22 cellular contexts compared by ENCODE assay signal in the genomic region with DNA sequence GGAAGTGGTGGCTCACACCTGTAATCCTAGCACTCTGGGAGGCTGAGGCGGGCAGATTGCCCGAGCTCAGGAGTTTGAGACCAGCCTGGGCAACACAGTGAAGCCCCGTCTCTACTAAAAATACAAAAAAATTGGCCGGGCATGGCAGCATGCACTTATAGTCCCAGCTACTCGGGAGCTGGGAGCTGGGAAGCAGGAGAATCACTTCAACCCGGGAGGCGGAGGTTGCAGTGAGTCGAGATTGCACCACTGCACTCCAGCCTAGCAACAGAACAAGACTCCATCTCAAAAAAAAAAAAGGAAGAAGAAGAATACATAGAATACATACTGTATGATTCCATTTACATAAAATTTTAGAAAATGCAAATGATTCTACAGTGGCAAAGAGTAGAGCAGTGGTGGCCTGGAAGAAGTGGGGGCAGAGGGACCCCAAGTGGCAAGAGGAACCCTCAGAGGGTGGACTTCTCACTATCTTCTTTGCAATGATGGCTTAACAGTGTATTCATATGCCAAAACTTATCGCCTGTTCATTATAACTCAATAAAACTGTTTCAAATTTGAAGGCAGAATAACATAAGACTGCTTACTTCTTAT. TPM values are rescaled to one million over a fixed set of nuclear protein-coding genes. Genes with fewer than 3 reads are reported as not detected.
DNase-seq lines count a peak whose midpoint lies in the region; ATAC-seq and TF ChIP-seq lines count a peak whose summit lies in the region.
"Had no signal": no experiment of that assay in that cellular context is flagged by ENCODE, and none has a peak within 500 bp of the region (broad histone marks: within the 10 kb centered on the region; RNA-seq: fewer than 3 reads in every experiment).

No MANE protein-coding gene starts in this region.

- H3K4me3 Mint-ChIP-seq in CD14-positive monocyte = peak overlapping the region in 1 of 2 donors; percentile 60
- H3K4me3 Mint-ChIP-seq: activated CD4-positive, alpha-beta memory T cell treated with anti-CD3 and anti-CD28 coated beads for 36 hours; nephron; T-helper 1 cell treated with Interleukin-12 subunit alpha and Interleukin-12 subunit beta and Interleukin-4 antibody, amounts not matched to agents 30 μg/mL and 1 μg/mL, for 36 hours had no signal

- no peak for DNase-seq in CD14-positive monocyte (ENCODE audit: low spot score)
- no peak for DNase-seq in left lung
- DNase-seq in sigmoid colon = peak; percentile 64
- no peak for DNase-seq in KBM-7
- no peak for DNase-seq in iPS-NIHi7 (ENCODE audit: extremely low spot score)
- DNase-seq in DMS79 treated with DMSO at 0.1 percent for 48 hours (lab: John Stamatoyannopoulos, UW) = no peak
- DNase-seq: activated CD4-positive, alpha-beta memory T cell treated with anti-CD3 and anti-CD28 coated beads for 36 hours; activated naive CD4-positive, alpha-beta T cell treated with Interleukin-2 at 50 U/mL for 16 hours; activated T-cell treated with anti-CD3 and anti-CD28 coated beads, Interleukin-2, amount 50 U/mL, for 1 hour; islet precursor cell; NCI-H1436; NCI-H2171 treated with DMSO at 0.1 percent for 48 hours; OCI-M1; small intestine; substantia nigra; WERI-Rb-1 had no signal

- H3K4me1 ChIP-seq in left lung (peaks cover 59 to 92% of the 10 kb centered on the region in 2 donors), sigmoid colon (peaks cover 0 to 90% (median 76%) of the 10 kb centered on the region in 4 donors)

- peaks cover 0 to 4% of the 10 kb centered on the region in 2 donors for H3K36me3 Mint-ChIP-seq in CD14-positive monocyte

- no peaks in the 10 kb centered on the region for H3K36me3 ChIP-seq in left lung
- no peaks in the 10 kb centered on the region for H3K36me3 ChIP-seq in sigmoid colon
- H3K36me3 ChIP-seq: WERI-Rb-1 had no signal

- no peak for TF ChIP-seq EP300 in sigmoid colon (IDR thresholded peaks at IDR 0.05)

- TF ChIP-seq POLR2A in sigmoid colon (IDR thresholded peaks at IDR 0.05) = no peak

- 78 to 84% methylated on average over 9 of the region's 9 CpGs for WGBS in sigmoid colon, 2 donors

- peaks cover 78% of the 10 kb centered on the region for H3K4me1 Mint-ChIP-seq in CD14-positive monocyte

- peak; percentile 8 for ATAC-seq in left lung
- no peak for ATAC-seq in HG02970 (IDR thresholded peaks at IDR 0.05; ENCODE audit: low FRiP score, unreplicated experiment)

- intact Hi-C loops in CD14-positive monocyte (cut with micrococcal nuclease) (no loop called here), left lung (cut with DNase I) (no loop called here), sigmoid colon (cut with DNase I) (loop anchor here (5.0 kb wide), 2 partner anchors 61 to 86 kb away; no protein-coding TSS in a partner anchor)

- TF ChIP-seq CTCF in CD14-positive monocyte (IDR thresholded peaks at IDR 0.05) = no peak
- TF ChIP-seq CTCF in VCaP (conservative IDR thresholded peaks at IDR 0.05) = no peak
- TF ChIP-seq CTCF in left lung (IDR thresholded peaks at IDR 0.05) = no peak
- TF ChIP-seq CTCF in sigmoid colon (IDR thresholded peaks at IDR 0.05) = no peak

- H3K27me3 ChIP-seq in left lung = no peaks in the 10 kb centered on the region
- H3K27me3 ChIP-seq in sigmoid colon = no peaks in the 10 kb centered on the region
- H3K27me3 ChIP-seq: SJCRH30 had no signal

- peak overlapping the region; percentile 84 to 99 (median 98) for H3K27ac Mint-ChIP-seq in CD14-positive monocyte
- H3K27ac Mint-ChIP-seq: activated CD4-positive, alpha-beta memory T cell treated with anti-CD3 and anti-CD28 coated beads for 36 hours; progenitor cell of endocrine pancreas; T-helper 1 cell treated with Interleukin-12 subunit alpha and Interleukin-12 subunit beta and Interleukin-4 antibody, amounts not matched to agents 30 μg/mL and 1 μg/mL, for 36 hours had no signal

- H3K27ac ChIP-seq in VCaP (peak overlapping the region; percentile 97), left lung (peak overlapping the region; percentile 79 to 90), sigmoid colon (peak overlapping the region; percentile 89 to 93 (median 90))
- H3K27ac ChIP-seq: SJCRH30, WERI-Rb-1 had no signal

- peaks cover 0 to 2% (median 2%) of the 10 kb centered on the region in 3 donors for H3K27me3 Mint-ChIP-seq in CD14-positive monocyte (ENCODE audit: low read depth in 3 of 3)
- H3K27me3 Mint-ChIP-seq: activated CD4-positive, alpha-beta memory T cell treated with anti-CD3 and anti-CD28 coated beads for 36 hours; progenitor cell of endocrine pancreas had no signal

- H3K9me3 ChIP-seq in left lung (no peaks in the 10 kb centered on the region), sigmoid colon (no peaks in the 10 kb centered on the region)
- H3K9me3 ChIP-seq: SJCRH30 had no signal

- peaks cover 0 to 2% (median 0%) of the 10 kb centered on the region in 7 donors for H3K9me3 Mint-ChIP-seq in CD14-positive monocyte
- H3K9me3 Mint-ChIP-seq: activated CD4-positive, alpha-beta memory T cell treated with anti-CD3 and anti-CD28 coated beads for 36 hours; nephron; T-helper 1 cell treated with Interleukin-12 subunit alpha and Interleukin-12 subunit beta and Interleukin-4 antibody, amounts not matched to agents 30 μg/mL and 1 μg/mL, for 36 hours had no signal

- H3K4me3 ChIP-seq in left lung (no peak overlapping the region), sigmoid colon (peak overlapping the region in 3 of 4 donors; percentile 40 to 47 (median 44))
- H3K4me3 ChIP-seq: SJCRH30 had no signal

- in situ Hi-C loops in KBM-7 (cut with MboI; ENCODE audit: low pct_unique_long_range_greater_than_20kb, low sequenced_read_pairs) = no loop called here

RNA-seq across cellular contexts. Expression of gene PACSIN2, which starts 22.0 kb away (rescaled TPM):
- 10 to 100 TPM; 31.2 to 40.2 TPM for polyA plus RNA-seq in CD14-positive monocyte
- 100 to 1,000 TPM; 119 to 149 TPM for total RNA-seq in left lung
- 10 to 100 TPM; 44.2 to 52.3 (median 48.3) TPM for total RNA-seq in sigmoid colon
- 100 to 1,000 TPM in 1 of 3 donors, 10 to 100 TPM in 2; 75.1 to 126 (median 91.4) TPM for polyA plus RNA-seq in sigmoid colon

Comparison
In these comparisons a context has a peak if more than half of its experiments do, and no peak if none do; other contexts are left out.
1. H3K4me3 ChIP-seq: peak in sigmoid colon (3 of 4); none in left lung (0 of 2).
2. Peak in every context shown above with its lines, with median percentiles within 50 percentile points of each other: H3K27ac ChIP-seq.